ENCODE assay signal across 1 cellular context in the genomic region with DNA sequence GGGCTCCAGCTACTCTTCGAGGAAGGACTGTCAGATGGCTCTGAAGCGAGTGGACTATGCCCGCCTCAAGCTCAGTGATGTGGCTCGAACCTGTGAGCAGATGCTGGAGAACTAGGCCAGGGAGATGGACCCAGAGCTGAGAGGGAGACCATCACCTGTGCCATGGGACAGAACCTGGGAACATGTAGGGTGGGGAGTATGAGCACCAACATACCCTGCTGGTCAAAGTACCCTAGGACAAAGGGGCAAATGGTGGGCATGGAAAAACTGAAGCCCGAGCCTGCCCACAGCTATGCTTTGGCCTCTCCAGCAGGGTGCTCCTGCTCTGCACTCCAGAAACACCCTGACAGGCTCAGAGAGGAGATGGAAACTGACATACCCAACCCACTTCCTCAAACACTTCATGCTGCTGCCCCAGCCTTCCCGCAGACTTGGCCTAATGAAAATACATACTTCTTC.
TF ChIP-seq lines count a peak whose summit lies in the region.

No MANE protein-coding gene starts in this region.

TF ChIP-seq in HEK293, 187 proteins besides CTCF, POLR2A, EP300 and RAD21:
- no peak for TF ChIP-seq ZIC2 (tag by site-specific recombination; IDR thresholded peaks at IDR 0.05)
- TF ChIP-seq SETDB1 (IDR thresholded peaks at IDR 0.05; ENCODE audit: insufficient read length, low read length) = no peak
- TF ChIP-seq ZBTB17 (tag by site-specific recombination; IDR thresholded peaks at IDR 0.05) = peak; percentile 76
